Comparison of ENCODE assay signal across 24 cellular contexts in genomic region chr16:83441523-83441922, GRCh38.
A peak's percentile ranks its signal among the peaks of the same experiment; 100 is the strongest.
DNase-seq lines count a peak whose midpoint lies in the region; ATAC-seq, FAIRE-seq and TF ChIP-seq lines count a peak whose summit lies in the region.
"Had no signal": no experiment of that assay in that cellular context is flagged by ENCODE, and none has a peak within 500 bp of the region (broad histone marks: within the 10 kb centered on the region; RNA-seq: fewer than 3 reads in every experiment).

No MANE protein-coding gene starts in this region.

- dilution Hi-C loops in endothelial cell of umbilical vein (cut with MboI; ENCODE audit: extremely low pct_ligation_motif_present, low sequenced_read_pairs), result no loop called here

- no peak overlapping the region for H3K4me3 Mint-ChIP-seq in T-helper 17 cell
- H3K4me3 Mint-ChIP-seq: activated naive CD4-positive, alpha-beta T cell treated with anti-CD3 and anti-CD28 coated beads, Interleukin-2, amount 10 ng/mL, durations not matched to agents 7 days and 5 days had no signal

- no peaks in the 10 kb centered on the region for H3K36me3 Mint-ChIP-seq in T-helper 17 cell (ENCODE audit: low read depth)
- H3K36me3 Mint-ChIP-seq: activated naive CD4-positive, alpha-beta T cell treated with anti-CD3 and anti-CD28 coated beads, Interleukin-2, amount 10 ng/mL, durations not matched to agents 7 days and 5 days had no signal

- H3K79me2 ChIP-seq in endothelial cell of umbilical vein (ENCODE audit: control insufficient read depth, insufficient read depth, low read length), result no peaks in the 10 kb centered on the region

- no peaks in the 10 kb centered on the region for H3K4me1 ChIP-seq in endothelial cell of umbilical vein (ENCODE audit: control insufficient read depth, extremely low read depth, insufficient read depth, low read length)
- H3K4me1 ChIP-seq: body of pancreas, right lobe of liver, stomach, upper lobe of right lung had no signal

- H3K9ac ChIP-seq in endothelial cell of umbilical vein (replicated peaks; ENCODE audit: extremely low read depth, insufficient read depth, low read length), result no peak overlapping the region

- no peaks in the 10 kb centered on the region for H3K4me1 Mint-ChIP-seq in T-helper 17 cell
- H3K4me1 Mint-ChIP-seq: activated naive CD4-positive, alpha-beta T cell treated with anti-CD3 and anti-CD28 coated beads, Interleukin-2, amount 10 ng/mL, durations not matched to agents 7 days and 5 days had no signal

- H3K36me3 ChIP-seq in endothelial cell of umbilical vein (ENCODE audit: control insufficient read depth in 2 of 2, extremely low read depth in 1 of 2, insufficient read depth in 2 of 2, low read length in 2 of 2), result no peaks in the 10 kb centered on the region
- H3K36me3 ChIP-seq: heart right ventricle, right lobe of liver, stomach, upper lobe of right lung had no signal

- H3K27me3 ChIP-seq in endothelial cell of umbilical vein (ENCODE audit: control insufficient read depth in 2 of 2, insufficient read depth in 2 of 2, low read length in 2 of 2), result no peaks in the 10 kb centered on the region
- H3K27me3 ChIP-seq: body of pancreas, dorsolateral prefrontal cortex, heart right ventricle, right lobe of liver, stomach, upper lobe of right lung had no signal

- TF ChIP-seq POLR2A in endothelial cell of umbilical vein (IDR thresholded peaks at IDR 0.05; ENCODE audit: low read depth, low read length), result no peak

- no peak for FAIRE-seq in endothelial cell of umbilical vein (lab: Jason Lieb, UNC)
- FAIRE-seq: keratinocyte had no signal

- POLR2A ChIA-PET in endothelial cell of umbilical vein (lab: Charles Lee), result no interaction called here

- no TSS peak for BruUV-seq in endothelial cell of umbilical vein (replicated peaks; lab: Mats Ljungman, UMichigan)

- DNase-seq in DMS153 (lab: John Stamatoyannopoulos, UW) (peak; percentile 34), DMS153 treated with DMSO at 0.1 percent for 48 hours (lab: John Stamatoyannopoulos, UW; ENCODE audit: unreplicated experiment) (no peak), NCI-H69 (lab: John Stamatoyannopoulos, UW) (peak; percentile 5), endothelial cell of umbilical vein (ENCODE audit: low read depth, low spot score) (peak; percentile 22), putamen (ENCODE audit: low spot score) (peak; percentile 27), T-helper 17 cell (no peak)
- DNase-seq in effector CD8-positive, alpha-beta T cell (lab: John Stamatoyannopoulos, UW), result no peak
- DNase-seq: activated CD4-positive, alpha-beta T cell treated with anti-CD3 and anti-CD28 coated beads for 4 hours; activated naive CD4-positive, alpha-beta T cell treated with anti-CD3 and anti-CD28 coated beads, Interleukin-2, amount 10 ng/mL, durations not matched to agents 7 days and 5 days; activated T-cell treated with anti-CD3 and anti-CD28 coated beads for 4 hours; body of pancreas; C1 segment of cervical spinal cord; heart right ventricle; NCI-H187 treated with DMSO at 0.1 percent for 48 hours; NCI-H510A treated with DMSO at 0.1 percent for 48 hours; right lobe of liver; stimulated activated CD4-positive, alpha-beta T cell treated with anti-CD3 and anti-CD28 coated beads, Interleukin-1b, Interleukin-23, amount 100 ng/mL, for 48 hours; stomach; T1000; upper lobe of right lung had no signal

- H2AFZ ChIP-seq in endothelial cell of umbilical vein (ENCODE audit: low read depth, low read length), result no peak overlapping the region

- intact Hi-C loops in endothelial cell of umbilical vein (cut with micrococcal nuclease), result no loop called here

- no peak overlapping the region for H3K27ac ChIP-seq in endothelial cell of umbilical vein (ENCODE audit: insufficient read depth, low read depth, low read length)
- H3K27ac ChIP-seq: 22Rv1, body of pancreas, dorsolateral prefrontal cortex, right lobe of liver, stomach, upper lobe of right lung had no signal

- no peaks in the 10 kb centered on the region for H3K9me1 ChIP-seq in endothelial cell of umbilical vein (replicated peaks; ENCODE audit: control insufficient read depth, extremely low read depth, insufficient read depth, low read length)

- CTCF ChIA-PET in endothelial cell of umbilical vein (lab: Charles Lee), result interaction anchor here (1.0 kb wide), 1 partner anchor 21 kb away, joined by 3 read pairs; no protein-coding TSS in a partner anchor

- H3K27me3 Mint-ChIP-seq in T-helper 17 cell, result peaks cover 16% of the 10 kb centered on the region
- H3K27me3 Mint-ChIP-seq: activated naive CD4-positive, alpha-beta T cell treated with anti-CD3 and anti-CD28 coated beads, Interleukin-2, amount 10 ng/mL, durations not matched to agents 7 days and 5 days had no signal

- H3K4me2 ChIP-seq in endothelial cell of umbilical vein (ENCODE audit: insufficient read depth, low read length), result no peak overlapping the region

- ATAC-seq in T-helper 17 cell (no peak), GM19395 (IDR thresholded peaks at IDR 0.05; ENCODE audit: unreplicated experiment) (no peak)
- ATAC-seq: body of pancreas, right lobe of liver, upper lobe of right lung had no signal

- H3K9me3 ChIP-seq in endothelial cell of umbilical vein (replicated peaks; ENCODE audit: control insufficient read depth, insufficient read depth, low read length), result no peaks in the 10 kb centered on the region
- H3K9me3 ChIP-seq in T-helper 17 cell (ENCODE audit: control insufficient read depth, low read length, poor library complexity, severe bottlenecking), result no peaks in the 10 kb centered on the region
- H3K9me3 ChIP-seq: body of pancreas, heart right ventricle, right lobe of liver, stomach, upper lobe of right lung had no signal

- no peaks in the 10 kb centered on the region for H4K20me1 ChIP-seq in endothelial cell of umbilical vein (replicated peaks; ENCODE audit: control insufficient read depth, extremely low read depth, insufficient read depth, low read length)

- no peak overlapping the region for H3K4me3 ChIP-seq in endothelial cell of umbilical vein (replicated peaks in 1 of 3; ENCODE audit: insufficient read depth in 1 of 3, low read depth in 1 of 3, low read length in 3 of 3)
- H3K4me3 ChIP-seq: body of pancreas, dorsolateral prefrontal cortex, heart right ventricle, right lobe of liver, stomach, upper lobe of right lung had no signal

- TF ChIP-seq CTCF in endothelial cell of umbilical vein (IDR thresholded peaks at IDR 0.05; ENCODE audit: extremely low read depth in 1 of 2, insufficient read depth in 1 of 2, low read depth in 1 of 2, low read length in 2 of 2), result no peak

- H3K27ac Mint-ChIP-seq in T-helper 17 cell, result no peak overlapping the region
- H3K27ac Mint-ChIP-seq: activated naive CD4-positive, alpha-beta T cell treated with anti-CD3 and anti-CD28 coated beads, Interleukin-2, amount 10 ng/mL, durations not matched to agents 7 days and 5 days had no signal

TF ChIP-seq in endothelial cell of umbilical vein, 7 proteins besides CTCF, POLR2A, EP300 and RAD21:
- no peak for TF ChIP-seq GATA2 (IDR thresholded peaks at IDR 0.05; ENCODE audit: insufficient read depth, insufficient read length, low read depth, low read length)
- TF ChIP-seq JUN (IDR thresholded peaks at IDR 0.05; ENCODE audit: borderline replicate concordance, insufficient read depth, insufficient read length, low read depth), result peak; percentile 25
- peak; percentile 58 for TF ChIP-seq FOS (IDR thresholded peaks at IDR 0.05; ENCODE audit: borderline replicate concordance, insufficient read depth, low read length)

Comparison
In these comparisons a context has a peak if more than half of its experiments do, and no peak if none do; other contexts are left out.
1. DNase-seq: peak in DMS153 (single experiment), NCI-H69 (single experiment), endothelial cell of umbilical vein (single experiment) and putamen (single experiment); none in DMS153 treated with DMSO at 0.1 percent for 48 hours (single experiment), effector CD8-positive, alpha-beta T cell (single experiment) and T-helper 17 cell (0 of 3).